In the genomic region with DNA sequence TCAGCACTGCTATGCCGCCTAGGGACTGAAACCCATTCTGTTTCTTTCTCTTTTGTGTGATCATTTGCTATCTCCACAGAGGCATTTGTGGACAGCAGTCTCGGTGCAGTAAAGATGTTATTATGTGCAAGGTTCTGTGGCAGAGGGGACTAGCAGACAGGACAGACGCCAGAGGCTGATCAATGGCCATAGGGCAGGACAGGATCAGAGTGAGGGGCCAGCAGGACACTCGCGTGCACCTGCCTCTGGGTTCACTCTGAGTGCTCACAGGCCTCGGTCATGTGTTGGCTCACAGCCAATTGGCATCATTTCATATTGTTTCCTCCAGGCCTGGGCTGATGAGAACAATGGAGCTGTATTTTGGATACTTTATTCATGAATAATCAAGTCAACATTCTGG, we compare ENCODE assay signal across 12 cellular contexts.
DNase-seq lines count a peak whose midpoint lies in the region; ATAC-seq, FAIRE-seq and TF ChIP-seq lines count a peak whose summit lies in the region.
"Had no signal": no experiment of that assay in that cellular context is flagged by ENCODE, and none has a peak within 500 bp of the region (broad histone marks: within the 10 kb centered on the region; RNA-seq: fewer than 3 reads in every experiment).

No MANE protein-coding gene starts in this region.

- H3K27ac Mint-ChIP-seq in effector memory CD8-positive, alpha-beta T cell = no peak overlapping the region
- no peak overlapping the region for H3K27ac Mint-ChIP-seq in progenitor cell of endocrine pancreas

- FAIRE-seq in D721Med (lab: Jason Lieb, UNC) = no peak

- no peaks in the 10 kb centered on the region for H3K4me1 Mint-ChIP-seq in effector memory CD8-positive, alpha-beta T cell (ENCODE audit: low read depth in 2 of 2)
- H3K4me1 Mint-ChIP-seq in progenitor cell of endocrine pancreas (ENCODE audit: low read depth) = no peaks in the 10 kb centered on the region
- H3K4me1 Mint-ChIP-seq: stimulated activated naive CD8-positive, alpha-beta T cell treated with anti-CD3 and anti-CD28 coated beads, Interleukin-15, amount 100 ng/mL, for 72 hours had no signal

- no peaks in the 10 kb centered on the region for H3K36me3 Mint-ChIP-seq in effector memory CD8-positive, alpha-beta T cell (ENCODE audit: insufficient read depth)
- H3K36me3 Mint-ChIP-seq in progenitor cell of endocrine pancreas (ENCODE audit: insufficient read depth) = no peaks in the 10 kb centered on the region

- no peaks in the 10 kb centered on the region for H3K36me3 ChIP-seq in MG63

- H3K4me3 Mint-ChIP-seq in effector memory CD8-positive, alpha-beta T cell = no peak overlapping the region
- no peak overlapping the region for H3K4me3 Mint-ChIP-seq in progenitor cell of endocrine pancreas (ENCODE audit: low read depth)
- H3K4me3 Mint-ChIP-seq: stimulated activated naive CD8-positive, alpha-beta T cell treated with anti-CD3 and anti-CD28 coated beads, Interleukin-15, amount 100 ng/mL, for 72 hours had no signal

- DNase-seq in MG63 (peak; percentile 38), NCI-H774 (lab: John Stamatoyannopoulos, UW) (peak; percentile 82), fibroblast of mammary gland (ENCODE audit: low read depth) (peak; percentile 27), retina (peak; percentile 36), D721Med (ENCODE audit: insufficient read length, low spot score) (no peak), progenitor cell of endocrine pancreas (ENCODE audit: low spot score, unreplicated experiment) (no peak)
- DNase-seq in effector memory CD8-positive, alpha-beta T cell = no peak
- DNase-seq: activated CD4-positive, alpha-beta T cell treated with anti-CD3 and anti-CD28 coated beads for 4 hours; aorta; stimulated activated naive CD8-positive, alpha-beta T cell treated with anti-CD3 and anti-CD28 coated beads, Interleukin-15, amount 100 ng/mL, for 72 hours had no signal

- H3K27me3 ChIP-seq in MG63 = no peaks in the 10 kb centered on the region

- H3K4me3 ChIP-seq in MG63 = no peak overlapping the region
- no peak overlapping the region for H3K4me3 ChIP-seq in fibroblast of mammary gland (ENCODE audit: control insufficient read depth, low read depth, low read length)
- H3K4me3 ChIP-seq: skin epidermis had no signal

- ATAC-seq in HG02885 (IDR thresholded peaks at IDR 0.05; ENCODE audit: poor library complexity, unreplicated experiment) = no peak
- ATAC-seq in effector memory CD8-positive, alpha-beta T cell (replicated peaks) = no peak
- ATAC-seq: stimulated activated naive CD8-positive, alpha-beta T cell treated with anti-CD3 and anti-CD28 coated beads, Interleukin-15, amount 100 ng/mL, for 72 hours had no signal

- H3K27me3 Mint-ChIP-seq in effector memory CD8-positive, alpha-beta T cell = no peaks in the 10 kb centered on the region
- no peaks in the 10 kb centered on the region for H3K27me3 Mint-ChIP-seq in progenitor cell of endocrine pancreas
- H3K27me3 Mint-ChIP-seq: stimulated activated naive CD8-positive, alpha-beta T cell treated with anti-CD3 and anti-CD28 coated beads, Interleukin-15, amount 100 ng/mL, for 72 hours had no signal

- no peaks in the 10 kb centered on the region for H3K9me3 ChIP-seq in MG63

- no peak for TF ChIP-seq CTCF in fibroblast of mammary gland (conservative IDR thresholded peaks at IDR 0.05; ENCODE audit: control insufficient read depth, insufficient read depth, low read depth, low read length)
- TF ChIP-seq CTCF in D721Med (IDR thresholded peaks at IDR 0.05; ENCODE audit: insufficient read depth, missing control alignments) = no peak
- no peak for TF ChIP-seq CTCF in progenitor cell of endocrine pancreas (IDR thresholded peaks at IDR 0.05; ENCODE audit: unreplicated experiment)

- H3K9me3 Mint-ChIP-seq in effector memory CD8-positive, alpha-beta T cell = peaks cover 4 to 11% of the 10 kb centered on the region in 2 donors
- H3K9me3 Mint-ChIP-seq in progenitor cell of endocrine pancreas (ENCODE audit: low read depth) = peaks cover 6% of the 10 kb centered on the region

Comparison
In these comparisons a context has a peak if more than half of its experiments do, and no peak if none do; other contexts are left out.
1. DNase-seq: peak in MG63 (single experiment), NCI-H774 (single experiment), fibroblast of mammary gland (single experiment) and retina (single experiment); none in D721Med (single experiment), effector memory CD8-positive, alpha-beta T cell (0 of 3) and progenitor cell of endocrine pancreas (single experiment).